In genomic region chr5:155150012-155150411, GRCh38 we compare ENCODE assay signal across 18 cellular contexts.
DNase-seq lines count a peak whose midpoint lies in the region; ATAC-seq and TF ChIP-seq lines count a peak whose summit lies in the region.
"Had no signal": no experiment of that assay in that cellular context is flagged by ENCODE, and none has a peak within 500 bp of the region (broad histone marks: within the 10 kb centered on the region; RNA-seq: fewer than 3 reads in every experiment).

No MANE protein-coding gene starts in this region.

- peak overlapping the region; percentile 1 for H3K4me3 ChIP-seq in Loucy (ENCODE audit: low read length, poor library complexity, severe bottlenecking)
- H3K4me3 ChIP-seq in right lobe of liver: no peak overlapping the region
- no peak overlapping the region for H3K4me3 ChIP-seq in naive thymus-derived CD4-positive, alpha-beta T cell (ENCODE audit: low read length)
- H3K4me3 ChIP-seq: heart right ventricle, pancreas had no signal

- H3K79me2 ChIP-seq in H9 (ENCODE audit: insufficient read depth, low read length): no peaks in the 10 kb centered on the region
- no peaks in the 10 kb centered on the region for H3K79me2 ChIP-seq in Loucy (ENCODE audit: insufficient read depth, low read length)

- H3K4me1 ChIP-seq in H9 (ENCODE audit: insufficient read depth, low read length): no peaks in the 10 kb centered on the region
- H3K4me1 ChIP-seq in Loucy (ENCODE audit: insufficient read depth, low read length, poor library complexity, severe bottlenecking): peaks cover 17% of the 10 kb centered on the region
- no peaks in the 10 kb centered on the region for H3K4me1 ChIP-seq in right lobe of liver
- no peaks in the 10 kb centered on the region for H3K4me1 ChIP-seq in naive thymus-derived CD4-positive, alpha-beta T cell (ENCODE audit: control insufficient read depth in 2 of 2, insufficient read depth in 2 of 2, low read length in 2 of 2)
- H3K4me1 ChIP-seq: pancreas had no signal

- ATAC-seq in right lobe of liver: peak; percentile 14 to 53 (median 38)
- no peak for ATAC-seq in omental fat pad (ENCODE audit: low FRiP score)
- no peak for ATAC-seq in GM18498 (IDR thresholded peaks at IDR 0.05; ENCODE audit: unreplicated experiment)
- no peak for ATAC-seq in naive thymus-derived CD4-positive, alpha-beta T cell
- ATAC-seq: Panc1, pancreas had no signal

- no peak overlapping the region for H3T11ph ChIP-seq in H9 (ENCODE audit: low read length)

- H3K27me3 ChIP-seq in H9 (ENCODE audit: insufficient read depth, low read length) (no peaks in the 10 kb centered on the region), Loucy (ENCODE audit: insufficient read depth, low read length, poor library complexity, severe bottlenecking) (no peaks in the 10 kb centered on the region), right lobe of liver (no peaks in the 10 kb centered on the region)
- peaks cover 0 to 3% of the 10 kb centered on the region in 2 donors for H3K27me3 ChIP-seq in naive thymus-derived CD4-positive, alpha-beta T cell (ENCODE audit: control insufficient read depth in 2 of 2, insufficient read depth in 2 of 2, low read length in 2 of 2)
- H3K27me3 ChIP-seq: heart right ventricle had no signal

- H3K9me2 ChIP-seq in Loucy (replicated peaks; ENCODE audit: low read depth, low read length): no peaks in the 10 kb centered on the region

- H4K8ac ChIP-seq in H9 (replicated peaks; ENCODE audit: insufficient read length, low read depth, low read length): no peak overlapping the region

- intact Hi-C loops in right lobe of liver (cut with DNase I): no loop called here
- intact Hi-C loops in naive thymus-derived CD4-positive, alpha-beta T cell (cut with micrococcal nuclease): no loop called here

- TF ChIP-seq CTCF in H9 (conservative IDR thresholded peaks at IDR 0.05): no peak
- 0 out of 2 replicates have a peak, but pooled peaks have one; percentile 21 for TF ChIP-seq CTCF in Loucy (conservative IDR thresholded peaks at IDR 0.05; ENCODE audit: low read length)
- TF ChIP-seq CTCF in right lobe of liver (IDR thresholded peaks at IDR 0.05): no peak
- TF ChIP-seq CTCF in omental fat pad (IDR thresholded peaks at IDR 0.05): no peak

- WGBS in H9 (ENCODE audit: extremely low coverage, insufficient read length, low lambda C conversion rate): no CpG with 5 or more reads among the region's 4 CpGs
- WGBS in right lobe of liver (ENCODE audit: insufficient coverage, low coverage, low lambda C conversion rate, missing lambda C conversion rate): 50% methylated on average over 3 of the region's 4 CpGs

- peak overlapping the region in 2 of 3 experiments; percentile 79; a peak in 3 of 7 replicates for H3K27ac Mint-ChIP-seq in H9
- H3K27ac Mint-ChIP-seq in naive thymus-derived CD4-positive, alpha-beta T cell: no peak overlapping the region
- H3K27ac Mint-ChIP-seq: activated naive CD4-positive, alpha-beta T cell treated with anti-CD3 and anti-CD28 coated beads, Interleukin-2, amount 10 ng/mL, durations not matched to agents 7 days and 5 days; B cell had no signal

- no peaks in the 10 kb centered on the region for H3K79me1 ChIP-seq in H9 (ENCODE audit: insufficient read depth, low read depth, low read length, poor library complexity, severe bottlenecking)

- no peak overlapping the region for H2BK15ac ChIP-seq in H9 (ENCODE audit: low read depth, low read length)

- H3K56ac ChIP-seq in H9 (ENCODE audit: insufficient read length, low read depth, low read length): no peak overlapping the region

- H3K4me3 Mint-ChIP-seq in H9: no peak overlapping the region
- H3K4me3 Mint-ChIP-seq in naive thymus-derived CD4-positive, alpha-beta T cell: no peak overlapping the region
- H3K4me3 Mint-ChIP-seq: activated naive CD4-positive, alpha-beta T cell treated with anti-CD3 and anti-CD28 coated beads, Interleukin-2, amount 10 ng/mL, durations not matched to agents 7 days and 5 days; B cell had no signal

- no peaks in the 10 kb centered on the region for H3K9me3 Mint-ChIP-seq in H9
- H3K9me3 Mint-ChIP-seq in naive thymus-derived CD4-positive, alpha-beta T cell: no peaks in the 10 kb centered on the region
- H3K9me3 Mint-ChIP-seq: activated naive CD4-positive, alpha-beta T cell treated with anti-CD3 and anti-CD28 coated beads, Interleukin-2, amount 10 ng/mL, durations not matched to agents 7 days and 5 days had no signal

- CTCF ChIA-PET in naive thymus-derived CD4-positive, alpha-beta T cell (lab: Charles Lee): no interaction called here

- H3K27me3 Mint-ChIP-seq in H9 (ENCODE audit: low read depth): no peaks in the 10 kb centered on the region
- H3K27me3 Mint-ChIP-seq in naive thymus-derived CD4-positive, alpha-beta T cell: peaks cover 0 to 20% (median 6%) of the 10 kb centered on the region in 5 donors
- H3K27me3 Mint-ChIP-seq: activated naive CD4-positive, alpha-beta T cell treated with anti-CD3 and anti-CD28 coated beads, Interleukin-2, amount 10 ng/mL, durations not matched to agents 7 days and 5 days had no signal

- no peak overlapping the region for H3K27ac ChIP-seq in H9 (ENCODE audit: insufficient read length, low read depth, low read length)
- no peak overlapping the region for H3K27ac ChIP-seq in right lobe of liver
- H3K27ac ChIP-seq in naive thymus-derived CD4-positive, alpha-beta T cell (ENCODE audit: low read depth, low read length): no peak overlapping the region
- H3K27ac ChIP-seq: pancreas had no signal

- peaks cover 10% of the 10 kb centered on the region in 2 experiments for H3K4me1 Mint-ChIP-seq in H9
- H3K4me1 Mint-ChIP-seq in naive thymus-derived CD4-positive, alpha-beta T cell: peaks cover 0 to 6% (median 0%) of the 10 kb centered on the region in 7 donors
- H3K4me1 Mint-ChIP-seq: activated naive CD4-positive, alpha-beta T cell treated with anti-CD3 and anti-CD28 coated beads, Interleukin-2, amount 10 ng/mL, durations not matched to agents 7 days and 5 days; B cell had no signal

- no peaks in the 10 kb centered on the region for H3K9me3 ChIP-seq in H9 (ENCODE audit: control insufficient read depth, low read depth, low read length)
- no peaks in the 10 kb centered on the region for H3K9me3 ChIP-seq in Loucy (ENCODE audit: insufficient read depth, low read depth, low read length)
- H3K9me3 ChIP-seq in right lobe of liver: no peaks in the 10 kb centered on the region
- no peaks in the 10 kb centered on the region for H3K9me3 ChIP-seq in naive thymus-derived CD4-positive, alpha-beta T cell (ENCODE audit: control insufficient read depth in 2 of 3, low read length in 3 of 3)
- H3K9me3 ChIP-seq: heart right ventricle, pancreas had no signal

- no peak overlapping the region for H2AK5ac ChIP-seq in H9 (ENCODE audit: insufficient read length, low read length)

- H4K20me1 ChIP-seq in H9 (ENCODE audit: control insufficient read depth, insufficient read depth, insufficient read length): no peaks in the 10 kb centered on the region
- H4K20me1 ChIP-seq in Loucy (ENCODE audit: insufficient read depth, low read length, poor library complexity, severe bottlenecking): no peaks in the 10 kb centered on the region

- H2AFZ ChIP-seq in H9 (ENCODE audit: low read length) (no peak overlapping the region), Loucy (ENCODE audit: low read length) (peak overlapping the region; percentile 19; the same call in 1 of the 2 replicates)

- H2BK5ac ChIP-seq in H9 (ENCODE audit: insufficient read length, low read length): no peak overlapping the region

- no peaks in the 10 kb centered on the region for H3K36me3 Mint-ChIP-seq in H9 (ENCODE audit: insufficient read depth in 1 of 3, low read depth in 3 of 3)
- H3K36me3 Mint-ChIP-seq in naive thymus-derived CD4-positive, alpha-beta T cell: no peaks in the 10 kb centered on the region
- H3K36me3 Mint-ChIP-seq: activated naive CD4-positive, alpha-beta T cell treated with anti-CD3 and anti-CD28 coated beads, Interleukin-2, amount 10 ng/mL, durations not matched to agents 7 days and 5 days had no signal

- no peak overlapping the region for H2BK120ac ChIP-seq in H9 (ENCODE audit: low read depth, low read length, poor library complexity, severe bottlenecking)

- H3K23me2 ChIP-seq in H9 (ENCODE audit: insufficient read length, low read depth, low read length, poor library complexity, severe bottlenecking): no peaks in the 10 kb centered on the region

- no peaks in the 10 kb centered on the region for H3F3A ChIP-seq in Loucy (ENCODE audit: low read depth)

- no peaks in the 10 kb centered on the region for H3K36me3 ChIP-seq in Loucy (ENCODE audit: insufficient read depth, low read length)
- H3K36me3 ChIP-seq in right lobe of liver: no peaks in the 10 kb centered on the region
- H3K36me3 ChIP-seq in naive thymus-derived CD4-positive, alpha-beta T cell (ENCODE audit: control insufficient read depth in 2 of 3, insufficient read depth in 3 of 3, low read length in 3 of 3): no peaks in the 10 kb centered on the region
- H3K36me3 ChIP-seq: heart right ventricle, pancreas had no signal

- no peak overlapping the region for H3K14ac ChIP-seq in H9 (ENCODE audit: insufficient read depth, low read length)

- TF ChIP-seq POLR2A in right lobe of liver (IDR thresholded peaks at IDR 0.05): no peak

- H2BK20ac ChIP-seq in H9 (ENCODE audit: low read depth, low read length, poor library complexity, severe bottlenecking): no peak overlapping the region

- H3K18ac ChIP-seq in H9 (ENCODE audit: insufficient read length, low read depth, low read length): no peak overlapping the region

- no peak overlapping the region for H2BK12ac ChIP-seq in H9 (ENCODE audit: insufficient read length, low read depth, low read length)

- no peak overlapping the region for H4K91ac ChIP-seq in H9 (ENCODE audit: insufficient read length, low read depth, low read length)

- no peak overlapping the region for H4K5ac ChIP-seq in H9 (ENCODE audit: insufficient read length, low read depth, low read length)

- H3K9ac ChIP-seq in H9 (ENCODE audit: extremely low read depth, insufficient read length, low read length): no peak overlapping the region
- H3K9ac ChIP-seq in Loucy (ENCODE audit: low read depth, low read length, poor library complexity, severe bottlenecking): peak overlapping the region; percentile 22

- POLR2A ChIA-PET in naive thymus-derived CD4-positive, alpha-beta T cell (lab: Charles Lee): no interaction called here

- DNase-seq in H9 (no peak), SKM-1 (lab: John Stamatoyannopoulos, UW; ENCODE audit: unreplicated experiment) (peak; percentile 74), right lobe of liver (no peak), omental fat pad (ENCODE audit: low spot score) (no peak)
- DNase-seq in naive thymus-derived CD4-positive, alpha-beta T cell: no peak
- DNase-seq: activated CD4-positive, alpha-beta T cell treated with anti-CD3 and anti-CD28 coated beads, Interleukin-2, amount 50 U/mL, for 4 hours; activated naive CD4-positive, alpha-beta T cell treated with anti-CD3 and anti-CD28 coated beads, Interleukin-2, amount 10 ng/mL, durations not matched to agents 7 days and 5 days; heart right ventricle; NCI-H1105; NCI-H2107; NCI-H526; pancreas; stimulated activated CD4-positive, alpha-beta T cell treated with anti-CD3 and anti-CD28 coated beads, Interleukin-2, amount 100 ng/mL, for 24 hours; substantia nigra had no signal

- H3K4ac ChIP-seq in H9 (ENCODE audit: low read depth, low read length): no peak overlapping the region

- H3K23ac ChIP-seq in H9 (ENCODE audit: insufficient read length, low read depth, low read length): no peak overlapping the region

- H3K4me2 ChIP-seq in H9 (ENCODE audit: insufficient read depth, insufficient read length, low read length): no peak overlapping the region
- H3K4me2 ChIP-seq in Loucy (ENCODE audit: low read depth, low read length, poor library complexity, severe bottlenecking): peak overlapping the region; percentile 19

Comparison
In these comparisons a context has a peak if more than half of its experiments do, and no peak if none do; other contexts are left out.
1. H3K27ac Mint-ChIP-seq: peak in H9 (2 of 3); none in naive thymus-derived CD4-positive, alpha-beta T cell (0 of 9).
2. ATAC-seq: peak in right lobe of liver (4 of 4); none in omental fat pad (single experiment), GM18498 (single experiment) and naive thymus-derived CD4-positive, alpha-beta T cell (single experiment).